ENCODE assay signal across 11 cellular contexts in the genomic region with DNA sequence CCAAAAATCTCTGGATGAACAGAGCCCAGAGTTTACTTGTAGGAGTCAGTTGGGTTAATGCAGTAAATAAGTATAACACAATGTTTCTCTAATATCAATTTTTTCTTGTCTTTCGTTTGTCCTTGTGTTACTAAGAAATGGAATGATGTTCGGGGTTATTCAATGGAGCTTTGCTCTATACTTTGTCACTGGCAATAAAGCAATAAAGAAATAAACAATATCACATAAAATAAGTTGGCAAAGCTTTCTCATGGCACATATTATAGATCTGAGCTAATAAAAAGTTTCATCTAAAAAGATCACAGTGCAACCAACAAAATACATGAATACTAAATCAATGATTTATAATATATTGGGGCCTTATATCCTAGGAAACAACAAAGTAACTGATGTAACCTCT.
"Had no signal": no experiment of that assay in that cellular context is flagged by ENCODE, and none has a peak within 500 bp of the region (broad histone marks: within the 10 kb centered on the region; RNA-seq: fewer than 3 reads in every experiment).

No MANE protein-coding gene starts in this region.

- H3K4me1 ChIP-seq: HAP-1 had no signal

- H3K9ac ChIP-seq: GM23248 had no signal

- DNase-seq: GM23248, GOT3, H7, H9, HCEC 1CT, HFFc6 had no signal

- H2AFZ ChIP-seq: GM23248, GM23338 had no signal

- H3K4me3 ChIP-seq: GM23248, GM23338, HAP-1 had no signal

- ATAC-seq: GM23338, HCT116 had no signal

- H3K4me2 ChIP-seq: GM23338 had no signal

- H3K27ac ChIP-seq: GM23248 had no signal

- H3K9me3 ChIP-seq: HAP-1 had no signal

- FAIRE-seq: H1, H54 had no signal

- H3K36me3 ChIP-seq: HAP-1 had no signal
